ENCODE assay signal across 1 cellular context in genomic region chr17:17508641-17509591, GRCh38.
TF ChIP-seq lines count a peak whose summit lies in the region.

No MANE protein-coding gene starts in this region.

TF ChIP-seq in K562, 482 proteins besides CTCF, POLR2A, EP300 and RAD21:
- TF ChIP-seq ZBTB7A (IDR thresholded peaks at IDR 0.05; ENCODE audit: borderline replicate concordance, control insufficient read depth, low read depth, low read length) (no peak), ARID1B (IDR thresholded peaks at IDR 0.05) (peak; percentile 51; the same call in 1 of the 2 replicates), U2AF1 (optimal IDR thresholded peaks at IDR 0.05; ENCODE audit: low read depth, low read length) (no peak), RFX1 (IDR thresholded peaks at IDR 0.05) (peak; percentile 25; the same call in 1 of the 2 replicates), RFX5 (IDR thresholded peaks at IDR 0.05; ENCODE audit: low read depth, low read length) (no peak), NCOR1 (IDR thresholded peaks at IDR 0.05) (peak; percentile 18; the same call in 1 of the 2 replicates), CBFA2T3 (IDR thresholded peaks at IDR 0.05) (peak; percentile 66), STAT5A (IDR thresholded peaks at IDR 0.05; ENCODE audit: borderline replicate concordance, low read length) (peak; percentile 41; the same call in 1 of the 2 replicates), TCF3 (CRISPR knock-in tag; IDR thresholded peaks at IDR 0.05) (peak; percentile 62), CBFA2T2 (conservative IDR thresholded peaks at IDR 0.05) (peak; percentile 55)
- TF ChIP-seq, protein P1, sequence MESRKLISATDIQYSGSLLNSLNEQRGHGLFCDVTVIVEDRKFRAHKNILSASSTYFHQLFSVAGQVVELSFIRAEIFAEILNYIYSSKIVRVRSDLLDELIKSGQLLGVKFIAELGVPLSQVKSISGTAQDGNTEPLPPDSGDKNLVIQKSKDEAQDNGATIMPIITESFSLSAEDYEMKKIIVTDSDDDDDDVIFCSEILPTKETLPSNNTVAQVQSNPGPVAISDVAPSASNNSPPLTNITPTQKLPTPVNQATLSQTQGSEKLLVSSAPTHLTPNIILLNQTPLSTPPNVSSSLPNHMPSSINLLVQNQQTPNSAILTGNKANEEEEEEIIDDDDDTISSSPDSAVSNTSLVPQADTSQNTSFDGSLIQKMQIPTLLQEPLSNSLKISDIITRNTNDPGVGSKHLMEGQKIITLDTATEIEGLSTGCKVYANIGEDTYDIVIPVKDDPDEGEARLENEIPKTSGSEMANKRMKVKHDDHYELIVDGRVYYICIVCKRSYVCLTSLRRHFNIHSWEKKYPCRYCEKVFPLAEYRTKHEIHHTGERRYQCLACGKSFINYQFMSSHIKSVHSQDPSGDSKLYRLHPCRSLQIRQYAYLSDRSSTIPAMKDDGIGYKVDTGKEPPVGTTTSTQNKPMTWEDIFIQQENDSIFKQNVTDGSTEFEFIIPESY (CRISPR knock-in tag; IDR thresholded peaks at IDR 0.05): peak; percentile 58; the same call in 1 of the 2 replicates
- TF ChIP-seq, protein P2, sequence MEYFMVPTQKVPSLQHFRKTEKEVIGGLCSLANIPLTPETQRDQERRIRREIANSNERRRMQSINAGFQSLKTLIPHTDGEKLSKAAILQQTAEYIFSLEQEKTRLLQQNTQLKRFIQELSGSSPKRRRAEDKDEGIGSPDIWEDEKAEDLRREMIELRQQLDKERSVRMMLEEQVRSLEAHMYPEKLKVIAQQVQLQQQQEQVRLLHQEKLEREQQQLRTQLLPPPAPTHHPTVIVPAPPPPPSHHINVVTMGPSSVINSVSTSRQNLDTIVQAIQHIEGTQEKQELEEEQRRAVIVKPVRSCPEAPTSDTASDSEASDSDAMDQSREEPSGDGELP (CRISPR knock-in tag; IDR thresholded peaks at IDR 0.05; ENCODE audit: borderline replicate concordance): peak; percentile 54; the same call in 1 of the 2 replicates
TF ChIP-seq in K562: peak in this region for 9.
